Comparison of ENCODE assay signal across 8 cellular contexts in genomic region chr1:231335663-231336602, GRCh38. TPM values are rescaled to one million over a fixed set of nuclear protein-coding genes. Genes with fewer than 3 reads are reported as not detected.
DNase-seq lines count a peak whose midpoint lies in the region; ATAC-seq and TF ChIP-seq lines count a peak whose summit lies in the region.

No MANE protein-coding gene starts in this region.

- intact Hi-C loops in MCF 10A (cut with micrococcal nuclease) = no loop called here

- no TSS peak for BruUV-seq in MCF 10A (replicated peaks; lab: Mats Ljungman, UMichigan)

- H3K9ac ChIP-seq in muscle layer of colon (ENCODE audit: low read length) = peak overlapping the region; percentile 84

- no peak for ATAC-seq in GM18873 (IDR thresholded peaks at IDR 0.05; ENCODE audit: low FRiP score, unreplicated experiment)

- H3K4me3 ChIP-seq in AG04450 (ENCODE audit: low read depth, low read length) (peak overlapping the region; percentile 99), muscle layer of colon (ENCODE audit: low read depth in 1 of 2, low read length in 2 of 2) (peak overlapping the region; percentile 91 to 98)

- H3K27me3 ChIP-seq in AG04450 (ENCODE audit: control insufficient read depth, insufficient read depth, low read length) (no peaks in the 10 kb centered on the region), muscle layer of colon (ENCODE audit: control insufficient read depth in 1 of 2, insufficient read depth in 2 of 2, low read length in 2 of 2) (no peaks in the 10 kb centered on the region)

- POLR2A ChIA-PET in AG04450 (lab: Yijun Ruan, JAX) (no interaction called here), MCF 10A (lab: Yijun Ruan, JAX) (interaction anchor here (0.6 to 11.1 kb wide), 24 partner anchors 8 to 358 kb away, joined by 3 to 343 read pairs (median 8); partner anchors contain the start of genes ARV1, EGLN1, GNPAT and TSNAX)

- H3K27ac Mint-ChIP-seq in MCF 10A (ENCODE audit: low read depth, unreplicated experiment) = peak overlapping the region; percentile 97

- peaks cover 40% of the 10 kb centered on the region for H3K4me1 ChIP-seq in muscle layer of colon (ENCODE audit: insufficient read depth, low read length)

- peaks cover 41% of the 10 kb centered on the region for H3K36me3 Mint-ChIP-seq in MCF 10A (ENCODE audit: insufficient read depth, unreplicated experiment)

- H3K27me3 Mint-ChIP-seq in MCF 10A (ENCODE audit: insufficient read depth, unreplicated experiment) = no peaks in the 10 kb centered on the region

- peaks cover 4% of the 10 kb centered on the region for H3K36me3 ChIP-seq in muscle layer of colon (ENCODE audit: insufficient read depth, low read length)

- H3K4me1 Mint-ChIP-seq in MCF 10A (ENCODE audit: insufficient read depth, unreplicated experiment) = peaks cover 47% of the 10 kb centered on the region

- H3K27ac ChIP-seq in AG04450 (ENCODE audit: low read depth, low read length) = no peak overlapping the region
- H3K27ac ChIP-seq in muscle layer of colon (ENCODE audit: low read depth, low read length) = no peak overlapping the region

- peak overlapping the region; percentile 98 for H3K4me3 Mint-ChIP-seq in MCF 10A (ENCODE audit: unreplicated experiment)

- no peak for DNase-seq in AG04450 (ENCODE audit: low read depth, low spot score)
- DNase-seq in HuH-7 (ENCODE audit: low spot score) = peak; percentile 40
- no peak for DNase-seq in MCF 10A (ENCODE audit: unreplicated experiment)
- DNase-seq in stimulated activated CD4-positive, alpha-beta T cell treated with anti-CD3 and anti-CD28 coated beads, Interleukin-2, amount 100 ng/mL, for 24 hours = no peak
- no peak for DNase-seq in activated effector memory CD4-positive, alpha-beta T cell treated with anti-CD3 and anti-CD28 coated beads, Interleukin-2, amount 50 U/mL, for 16 hours
- no peak for DNase-seq in NCI-H2081 treated with DMSO at 0.1 percent for 48 hours (lab: John Stamatoyannopoulos, UW)

- H3K9me3 ChIP-seq in AG04450 (ENCODE audit: control insufficient read depth, insufficient read depth, low read length) = peaks cover 5% of the 10 kb centered on the region; the same call in 1 of the 2 replicates
- H3K9me3 ChIP-seq in muscle layer of colon (ENCODE audit: low read length) = no peaks in the 10 kb centered on the region

- CTCF ChIA-PET in AG04450 (lab: Charles Lee) = interaction anchor here (0.8 to 3.3 kb wide), 2 partner anchors 21 to 254 kb away, joined by 3 to 14 read pairs; no protein-coding TSS in a partner anchor
- CTCF ChIA-PET in MCF 10A (lab: Yijun Ruan, JAX) = interaction anchor here (0.5 to 2.9 kb wide), 19 partner anchors 15 to 269 kb away, joined by 3 to 14 read pairs (median 4); no protein-coding TSS in a partner anchor

- TF ChIP-seq CTCF in AG04450 (IDR thresholded peaks at IDR 0.05; ENCODE audit: low read depth, low read length) = no peak
- TF ChIP-seq CTCF in MCF 10A (IDR thresholded peaks at IDR 0.05; ENCODE audit: unreplicated experiment) = no peak

- H3K9me3 Mint-ChIP-seq in MCF 10A (ENCODE audit: unreplicated experiment) = no peaks in the 10 kb centered on the region

RNA-seq across cellular contexts. Expression of gene EXOC8, which starts 1.7 kb away (rescaled TPM):
- 4.1 and 5.0 TPM in 2 replicates for polyA plus RNA-seq in AG04450 (2011; rRNA removed)
- polyA minus RNA-seq in AG04450 (2011; rRNA and poly(A)+ RNA removed) = 12.1 and 12.6 TPM in 2 replicates
- total RNA-seq in MCF 10A (2022) = 24.0 and 28.5 TPM in 2 replicates

RNA-seq across cellular contexts. Expression of gene SPRTN, which starts 2.2 kb away (rescaled TPM):
- 10.5 and 12.6 TPM in 2 replicates for polyA plus RNA-seq in AG04450 (2011; rRNA removed)
- polyA minus RNA-seq in AG04450 (2011; rRNA and poly(A)+ RNA removed) = 20.0 and 20.4 TPM in 2 replicates
- total RNA-seq in MCF 10A (2022) = 30.4 and 36.9 TPM in 2 replicates
